Comparison of ENCODE assay signal across 15 cellular contexts in genomic region chr5:172864747-172865146, GRCh38. TPM values are rescaled to one million over a fixed set of nuclear protein-coding genes. Genes with fewer than 3 reads are reported as not detected.
A peak's percentile ranks its signal among the peaks of the same experiment; 100 is the strongest.
DNase-seq lines count a peak whose midpoint lies in the region; ATAC-seq, FAIRE-seq and TF ChIP-seq lines count a peak whose summit lies in the region.
"Had no signal": no experiment of that assay in that cellular context is flagged by ENCODE, and none has a peak within 500 bp of the region (broad histone marks: within the 10 kb centered on the region; RNA-seq: fewer than 3 reads in every experiment).

No MANE protein-coding gene starts in this region.

- H3K9me3 Mint-ChIP-seq in Caco-2 (ENCODE audit: unreplicated experiment): no peaks in the 10 kb centered on the region
- H3K9me3 Mint-ChIP-seq: H9 had no signal

- H3K9me1 ChIP-seq in K562 (ENCODE audit: control insufficient read depth, insufficient read depth, low read length): no peaks in the 10 kb centered on the region

- H3K27ac Mint-ChIP-seq in Caco-2 (ENCODE audit: unreplicated experiment): peak overlapping the region; percentile 71

- no peak overlapping the region for H2AK5ac ChIP-seq in mesenchymal stem cell (ENCODE audit: low read length, severe bottlenecking)

- DNase-seq in Caco-2: no peak
- no peak for DNase-seq in K562 (ENCODE audit: extremely low read depth in 1 of 4, low spot score in 3 of 4)
- DNase-seq in mesenchymal stem cell: no peak
- no peak for DNase-seq in tibial artery
- DNase-seq in tibial nerve (ENCODE audit: low spot score in 2 of 2): no peak
- no peak for DNase-seq in pancreas
- no peak for DNase-seq in left colon
- DNase-seq: C1 segment of cervical spinal cord, H9, Karpas-422, NCI-H1436, NCI-H2081, NCI-H510A treated with DMSO at 0.1 percent for 48 hours had no signal

- no peak overlapping the region for H4K91ac ChIP-seq in mesenchymal stem cell (ENCODE audit: low read length)

- H2BK15ac ChIP-seq in mesenchymal stem cell (ENCODE audit: low read depth, poor library complexity, severe bottlenecking): no peak overlapping the region

- no peak overlapping the region for H2BK12ac ChIP-seq in mesenchymal stem cell (ENCODE audit: low read length in 2 of 2)

- no peak overlapping the region for H3K14ac ChIP-seq in mesenchymal stem cell (ENCODE audit: low read length in 2 of 2)

- H4K20me1 ChIP-seq in K562 (replicated peaks; ENCODE audit: control insufficient read depth, insufficient read depth, low read length): peaks cover 24% of the 10 kb centered on the region

- H3K4me1 ChIP-seq in Caco-2 (peaks cover 64% of the 10 kb centered on the region), K562 (replicated peaks in 1 of 2; ENCODE audit: control insufficient read depth in 2 of 2, insufficient read depth in 2 of 2, low read length in 2 of 2) (peaks cover 17% of the 10 kb centered on the region in 2 experiments), mesenchymal stem cell (ENCODE audit: control insufficient read depth, insufficient read depth, low read depth, low read length) (peaks cover 46% of the 10 kb centered on the region), tibial artery (peaks cover 21 to 88% (median 67%) of the 10 kb centered on the region in 4 donors), tibial nerve (peaks cover 8 to 81% (median 59%) of the 10 kb centered on the region in 4 donors), pancreas (peaks cover 24 to 25% (median 24%) of the 10 kb centered on the region in 3 donors)

- H3K4ac ChIP-seq in mesenchymal stem cell (ENCODE audit: low read depth in 1 of 2, low read length in 2 of 2): no peak overlapping the region

- H3K27me3 Mint-ChIP-seq in Caco-2 (ENCODE audit: insufficient read depth, unreplicated experiment): no peaks in the 10 kb centered on the region

- H3K4me2 ChIP-seq in K562 (ENCODE audit: insufficient read depth, low read length): no peak overlapping the region
- no peak overlapping the region for H3K4me2 ChIP-seq in mesenchymal stem cell (ENCODE audit: low read length, poor library complexity, severe bottlenecking)

- no peaks in the 10 kb centered on the region; the same call in 1 of the 2 replicates for H3K36me3 ChIP-seq in Caco-2 (ENCODE audit: control insufficient read depth, insufficient read depth, low read length)
- no peaks in the 10 kb centered on the region for H3K36me3 ChIP-seq in K562 (ENCODE audit: control insufficient read depth, insufficient read depth, low read length)
- peaks cover 6 to 10% of the 10 kb centered on the region in 2 experiments for H3K36me3 ChIP-seq in mesenchymal stem cell (ENCODE audit: control insufficient read depth in 1 of 2, insufficient read depth in 2 of 2, low read depth in 1 of 2, low read length in 2 of 2)
- peaks cover 0 to 3% (median 0%) of the 10 kb centered on the region in 3 donors for H3K36me3 ChIP-seq in tibial artery
- H3K36me3 ChIP-seq in tibial nerve: no peaks in the 10 kb centered on the region
- H3K36me3 ChIP-seq in pancreas: no peaks in the 10 kb centered on the region

- in situ Hi-C loops in K562 (cut with MboI): no loop called here

- no peak for TF ChIP-seq POLR2A in K562 (conservative IDR thresholded peaks at IDR 0.05)
- TF ChIP-seq POLR2A in tibial nerve (IDR thresholded peaks at IDR 0.05): no peak

- no peak for TF ChIP-seq EP300 in K562 (IDR thresholded peaks at IDR 0.05; ENCODE audit: low read length)
- no peak for TF ChIP-seq EP300 in tibial nerve (IDR thresholded peaks at IDR 0.05)

- no peak overlapping the region for H2BK5ac ChIP-seq in mesenchymal stem cell (ENCODE audit: low read depth, low read length, poor library complexity, severe bottlenecking)

- H4K8ac ChIP-seq in mesenchymal stem cell (ENCODE audit: low read length): no peak overlapping the region

- no peak for TF ChIP-seq CTCF in Caco-2 (IDR thresholded peaks at IDR 0.05; ENCODE audit: insufficient read depth in 1 of 2, low read depth in 1 of 2, low read length in 1 of 2, severe bottlenecking in 1 of 2, unreplicated experiment in 1 of 2)
- no peak for TF ChIP-seq CTCF in K562 (IDR thresholded peaks at IDR 0.05 in 2 of 3, conservative IDR thresholded peaks at IDR 0.05 in 1 of 3; ENCODE audit: insufficient read depth in 2 of 3, low read depth in 1 of 3, low read length in 3 of 3)
- no peak for TF ChIP-seq CTCF in tibial artery (IDR thresholded peaks at IDR 0.05)
- TF ChIP-seq CTCF in tibial nerve (IDR thresholded peaks at IDR 0.05): no peak
- no peak for TF ChIP-seq CTCF in pancreas (IDR thresholded peaks at IDR 0.05)

- no peaks in the 10 kb centered on the region for H3K79me2 ChIP-seq in K562 (ENCODE audit: control insufficient read depth, insufficient read depth, low read length)

- no peak for TF ChIP-seq RAD21 in K562 (CRISPR knock-in tag; conservative IDR thresholded peaks at IDR 0.05 in 1 of 2, IDR thresholded peaks at IDR 0.05 in 1 of 2)

- FAIRE-seq in K562 (lab: Jason Lieb, UNC) (no peak), pancreas (lab: Jason Lieb, UNC) (no peak)
- FAIRE-seq: HepG2 had no signal

- no peak overlapping the region for H3K4me3 Mint-ChIP-seq in Caco-2 (ENCODE audit: unreplicated experiment)
- H3K4me3 Mint-ChIP-seq: H9 had no signal

- no peak overlapping the region for H3K18ac ChIP-seq in mesenchymal stem cell (ENCODE audit: low read depth in 1 of 2, low read length in 2 of 2)

- H3K9me3 ChIP-seq in Caco-2 (no peaks in the 10 kb centered on the region), K562 (replicated peaks; ENCODE audit: control insufficient read depth, insufficient read depth, low read depth, low read length) (no peaks in the 10 kb centered on the region), mesenchymal stem cell (ENCODE audit: control insufficient read depth, low read length) (no peaks in the 10 kb centered on the region), tibial artery (no peaks in the 10 kb centered on the region), tibial nerve (no peaks in the 10 kb centered on the region), pancreas (no peaks in the 10 kb centered on the region)
- H3K9me3 ChIP-seq: SJSA1 had no signal

- POLR2A ChIA-PET in Caco-2 (lab: Charles Lee) (no interaction called here), K562 (lab: Yijun Ruan, JAX) (no interaction called here)

- intact Hi-C loops in Caco-2 (cut with micrococcal nuclease; ENCODE audit: unreplicated experiment): no loop called here
- intact Hi-C loops in K562 (cut with micrococcal nuclease): no loop called here
- intact Hi-C loops in tibial artery (cut with DNase I; ENCODE audit: low total_unique reads): no loop called here
- intact Hi-C loops in pancreas (cut with DNase I): no loop called here
- intact Hi-C loops in left colon (cut with DNase I, micrococcal nuclease): no loop called here

- no peak overlapping the region for H3K4me3 ChIP-seq in Caco-2 (ENCODE audit: low read depth, low read length)
- no peak overlapping the region for H3K4me3 ChIP-seq in K562
- no peak overlapping the region for H3K4me3 ChIP-seq in mesenchymal stem cell (ENCODE audit: insufficient read depth in 1 of 2, low read depth in 1 of 2, low read length in 2 of 2)
- H3K4me3 ChIP-seq in tibial artery: no peak overlapping the region
- no peak overlapping the region for H3K4me3 ChIP-seq in tibial nerve
- H3K4me3 ChIP-seq in pancreas: no peak overlapping the region
- H3K4me3 ChIP-seq: SJSA1 had no signal

- H3K4me1 Mint-ChIP-seq in Caco-2 (ENCODE audit: low read depth, unreplicated experiment): peaks cover 57% of the 10 kb centered on the region

- WGBS in K562 (ENCODE audit: insufficient coverage, low coverage, missing lambda C conversion rate): 84% methylated on average over 5 of the region's 7 CpGs
- WGBS in mesenchymal stem cell: over 99% methylated on average over 6 of the region's 7 CpGs
- whole genome bisulfite sequencing in tibial nerve, 2 donors: 75 to 86% methylated on average over 7 of the region's 7 CpGs
- 85 to 88% methylated on average over 7 of the region's 7 CpGs for WGBS in pancreas, 2 donors

- H3K27ac ChIP-seq in K562 (ENCODE audit: extremely low read depth, low read depth, low read length) (no peak overlapping the region), mesenchymal stem cell (ENCODE audit: low read length, poor library complexity, severe bottlenecking) (no peak overlapping the region), tibial artery (peak overlapping the region; percentile 20 to 93), tibial nerve (peak overlapping the region in 1 of 4 donors; percentile 30), pancreas (no peak overlapping the region)
- H3K27ac ChIP-seq: SJSA1 had no signal

- no peak overlapping the region for H2BK120ac ChIP-seq in mesenchymal stem cell (ENCODE audit: low read depth, low read length)

- H3K23ac ChIP-seq in mesenchymal stem cell (ENCODE audit: low read length in 2 of 2): no peak overlapping the region

- ATAC-seq in K562 (no peak), pancreas (no peak), left colon (no peak)
- ATAC-seq: HepG2 had no signal

- H3K9ac ChIP-seq in K562 (ENCODE audit: insufficient read depth in 1 of 2, low read depth in 2 of 2, low read length in 2 of 2): no peak overlapping the region
- H3K9ac ChIP-seq in mesenchymal stem cell (ENCODE audit: low read length): peak overlapping the region; percentile 34

- CTCF ChIA-PET in Caco-2 (lab: Charles Lee): no interaction called here
- CTCF ChIA-PET in K562 (lab: Yijun Ruan, JAX; ENCODE audit: low intra/inter-chr PET ratio): no interaction called here

- H3K36me3 Mint-ChIP-seq in Caco-2 (ENCODE audit: insufficient read depth, unreplicated experiment): peaks cover 60% of the 10 kb centered on the region

- H2AFZ ChIP-seq in K562 (ENCODE audit: low read depth, low read length) (no peak overlapping the region), mesenchymal stem cell (ENCODE audit: low read depth, low read length) (no peak overlapping the region)

- no TSS peak for BruUV-seq in Caco-2 (replicated peaks; lab: Mats Ljungman, UMichigan)
- no TSS peak for BruUV-seq in K562 (replicated peaks; lab: Mats Ljungman, UMichigan)

- H3K79me1 ChIP-seq in mesenchymal stem cell (replicated peaks; ENCODE audit: low read length, poor library complexity, severe bottlenecking): peaks cover 24% of the 10 kb centered on the region

- H3K27me3 ChIP-seq in Caco-2 (replicated peaks; ENCODE audit: control insufficient read depth, insufficient read depth, low read length): no peaks in the 10 kb centered on the region
- H3K27me3 ChIP-seq in K562 (ENCODE audit: control insufficient read depth in 2 of 2, insufficient read depth in 2 of 2, low read length in 2 of 2): no peaks in the 10 kb centered on the region; a peak in 1 of 5 replicates
- H3K27me3 ChIP-seq in mesenchymal stem cell (ENCODE audit: control insufficient read depth in 1 of 2, insufficient read depth in 1 of 2, low read length in 2 of 2): no peaks in the 10 kb centered on the region
- no peaks in the 10 kb centered on the region for H3K27me3 ChIP-seq in tibial artery
- H3K27me3 ChIP-seq in tibial nerve: no peaks in the 10 kb centered on the region
- H3K27me3 ChIP-seq in pancreas: no peaks in the 10 kb centered on the region
- H3K27me3 ChIP-seq: SJSA1 had no signal

RNA-seq across cellular contexts. Expression of gene ERGIC1, which starts 30.7 kb away (rescaled TPM):
- total RNA-seq in Caco-2 (2022) (152 and 161 TPM in 2 replicates), K562 (2014; rRNA removed) (20.9 and 38.1 TPM in 2 replicates), K562 (2014; rRNA removed; fragmentation: Illumina TruSeq; extraction: Trizol) (33.5 and 38.8 TPM in 2 replicates), K562 (2015; rRNA removed; fragmentation: Illumina TruSeq; extraction: Trizol) (41.9 and 42.5 TPM in 2 replicates), K562 (2021) (48.0 and 51.3 TPM in 2 replicates), tibial nerve (100 to 1,000 TPM in 2 of 4 donors, 10 to 100 TPM in 2; 60.9 to 123 (median 99.3) TPM), pancreas (100 to 1,000 TPM in 1 of 6 donors, 10 to 100 TPM in 5; 58.3 to 101 (median 76.7) TPM), left colon (100 to 1,000 TPM; 201 to 223 TPM)
- 94.3 and 160 TPM in 2 replicates for total RNA-seq in K562 (2011; cell fraction: chromatin; rRNA removed; ENCODE audit: low replicate concordance)
- total RNA-seq in K562 (2011; cell fraction: nucleolus; rRNA removed): 81.7 and 85.4 TPM in 2 replicates
- total RNA-seq in K562 (2011; cell fraction: nucleoplasm; rRNA removed): 98.5 and 147 TPM in 2 replicates
- polyA plus RNA-seq in K562 (2011; rRNA removed) (36.4 and 39.2 TPM in 2 replicates), K562 (2014; fragmentation: Illumina TruSeq; extraction: Trizol) (58.0 and 68.4 TPM in 2 replicates), K562 (2014; fragmentation: Nextera tagmentation; extraction: Ambion mirVana) (10 to 100 TPM in 1 of 2 experiments, 1 to 10 TPM in 1; 5.5 to 11.7 TPM), K562 (2014; rRNA removed) (32.9 and 45.5 TPM in 2 replicates), pancreas (10 to 100 TPM; 54.8 to 60.3 TPM)
- 59.9 and 75.2 TPM in 2 replicates for polyA plus RNA-seq in K562 (2011; cell fraction: cytosol; rRNA removed)
- polyA plus RNA-seq in K562 (2011; cell fraction: nucleus; rRNA removed): 37.4 and 51.3 TPM in 2 replicates
- polyA plus RNA-seq in K562 (2012): 49.8 and 50.4 TPM in 2 replicates
- polyA minus RNA-seq in K562 (2011; rRNA and poly(A)+ RNA removed): 42.0 and 52.9 TPM in 2 replicates
- 26.8 and 27.7 TPM in 2 replicates for polyA minus RNA-seq in K562 (2011; cell fraction: cytosol; rRNA and poly(A)+ RNA removed)
- polyA minus RNA-seq in K562 (2011; cell fraction: nucleus; rRNA and poly(A)+ RNA removed): 19.5 and 22.5 TPM in 2 replicates
- 143 TPM for polyA plus RNA-seq in mesenchymal stem cell (2013, experiment 1 of 2)
- 140 TPM for polyA plus RNA-seq in mesenchymal stem cell (2013, experiment 2 of 2)

Comparison
In these comparisons a context has a peak if more than half of its experiments do, and no peak if none do; other contexts are left out.
1. H3K27ac ChIP-seq: peak in tibial artery (2 of 2); none in K562 (single experiment), mesenchymal stem cell (single experiment) and pancreas (0 of 4).